In genomic region chr9:74777136-74777879, GRCh38 we compare ENCODE assay signal across 8 cellular contexts.
A peak's percentile ranks its signal among the peaks of the same experiment; 100 is the strongest.
DNase-seq lines count a peak whose midpoint lies in the region; ATAC-seq and TF ChIP-seq lines count a peak whose summit lies in the region.

No MANE protein-coding gene starts in this region.

- H3K27me3 Mint-ChIP-seq in activated CD8-positive, alpha-beta T cell treated with anti-CD3 and anti-CD28 coated beads for 36 hours, result peaks cover 11% of the 10 kb centered on the region
- H3K27me3 Mint-ChIP-seq in mesothelial cell of epicardium (ENCODE audit: low read depth), result peaks cover 2% of the 10 kb centered on the region

- no peaks in the 10 kb centered on the region for H3K36me3 ChIP-seq in effector memory CD4-positive, alpha-beta T cell (ENCODE audit: control insufficient read depth, insufficient read depth, low read length)

- no peak overlapping the region for H3K27ac Mint-ChIP-seq in activated CD8-positive, alpha-beta T cell treated with anti-CD3 and anti-CD28 coated beads for 36 hours
- H3K27ac Mint-ChIP-seq in mesothelial cell of epicardium, result no peak overlapping the region

- intact Hi-C loops in activated CD8-positive, alpha-beta T cell treated with anti-CD3 and anti-CD28 coated beads for 36 hours (cut with micrococcal nuclease), result loop anchor here (2.0 to 5.0 kb wide), 3 partner anchors 110 to 225 kb away; partner anchors contain the start of gene TRPM6

- no peaks in the 10 kb centered on the region for H3K9me3 ChIP-seq in effector memory CD4-positive, alpha-beta T cell (ENCODE audit: control insufficient read depth, low read length)

- DNase-seq in NCI-H2107 treated with DMSO at 0.1 percent for 48 hours (lab: John Stamatoyannopoulos, UW; ENCODE audit: unreplicated experiment) (peak; percentile 1), NCI-H2107 (lab: John Stamatoyannopoulos, UW) (no peak), NCI-H2227 (lab: John Stamatoyannopoulos, UW; ENCODE audit: unreplicated experiment) (peak; percentile 59), mesothelial cell of epicardium (ENCODE audit: low spot score in 2 of 2, unreplicated experiment in 2 of 2) (peak; percentile 42 to 76)
- DNase-seq in activated CD8-positive, alpha-beta T cell treated with anti-CD3 and anti-CD28 coated beads for 36 hours, result peak; percentile 83
- peak; percentile 27 to 50 (median 28) for DNase-seq in effector memory CD4-positive, alpha-beta T cell
- DNase-seq in stimulated activated CD8-positive, alpha-beta memory T cell treated with anti-CD3 and anti-CD28 coated beads, Interleukin-7, amount 100 ng/mL, for 24 hours (ENCODE audit: low read depth), result peak; percentile 45

- H3K27ac ChIP-seq in effector memory CD4-positive, alpha-beta T cell (ENCODE audit: insufficient read depth, low read length, poor library complexity, severe bottlenecking), result no peak overlapping the region

- H3K4me1 ChIP-seq in effector memory CD4-positive, alpha-beta T cell (ENCODE audit: control insufficient read depth, insufficient read depth, low read length, poor library complexity, severe bottlenecking), result no peaks in the 10 kb centered on the region

- CTCF ChIA-PET in activated CD8-positive, alpha-beta T cell treated with anti-CD3 and anti-CD28 coated beads for 36 hours (lab: Charles Lee), result interaction anchor here (0.6 to 10.8 kb wide), 19 partner anchors 9 to 326 kb away, joined by 3 to 161 read pairs (median 5); partner anchors contain the start of gene C9orf40

- H3K4me1 Mint-ChIP-seq in activated CD8-positive, alpha-beta T cell treated with anti-CD3 and anti-CD28 coated beads for 36 hours (ENCODE audit: low read depth), result peaks cover 2% of the 10 kb centered on the region
- peaks cover 2% of the 10 kb centered on the region for H3K4me1 Mint-ChIP-seq in mesothelial cell of epicardium

- TF ChIP-seq CTCF in activated CD8-positive, alpha-beta T cell treated with anti-CD3 and anti-CD28 coated beads for 36 hours (IDR thresholded peaks at IDR 0.05), result peak; percentile 84
- TF ChIP-seq CTCF in mesothelial cell of epicardium (IDR thresholded peaks at IDR 0.05; ENCODE audit: unreplicated experiment), result peak; percentile 93

- no peaks in the 10 kb centered on the region for H3K27me3 ChIP-seq in effector memory CD4-positive, alpha-beta T cell (replicated peaks; ENCODE audit: control insufficient read depth, insufficient read depth, low read length, poor library complexity, severe bottlenecking)

- no peaks in the 10 kb centered on the region for H3K9me3 Mint-ChIP-seq in activated CD8-positive, alpha-beta T cell treated with anti-CD3 and anti-CD28 coated beads for 36 hours
- no peaks in the 10 kb centered on the region for H3K9me3 Mint-ChIP-seq in mesothelial cell of epicardium

- peak; percentile 55 for ATAC-seq in HG02623 (IDR thresholded peaks at IDR 0.05; ENCODE audit: unreplicated experiment)
- peak; percentile 62 for ATAC-seq in activated CD8-positive, alpha-beta T cell treated with anti-CD3 and anti-CD28 coated beads for 36 hours

- H3K4me3 ChIP-seq in effector memory CD4-positive, alpha-beta T cell (ENCODE audit: insufficient read depth, low read depth, low read length, poor library complexity, severe bottlenecking), result no peak overlapping the region

- H3K36me3 Mint-ChIP-seq in activated CD8-positive, alpha-beta T cell treated with anti-CD3 and anti-CD28 coated beads for 36 hours (ENCODE audit: low read depth), result no peaks in the 10 kb centered on the region
- H3K36me3 Mint-ChIP-seq in mesothelial cell of epicardium, result no peaks in the 10 kb centered on the region

- POLR2A ChIA-PET in activated CD8-positive, alpha-beta T cell treated with anti-CD3 and anti-CD28 coated beads for 36 hours (lab: Charles Lee), result no interaction called here

- no peak overlapping the region for H3K4me3 Mint-ChIP-seq in activated CD8-positive, alpha-beta T cell treated with anti-CD3 and anti-CD28 coated beads for 36 hours
- no peak overlapping the region for H3K4me3 Mint-ChIP-seq in mesothelial cell of epicardium
